Comparison of ENCODE assay signal across 1 cellular context in the genomic region with DNA sequence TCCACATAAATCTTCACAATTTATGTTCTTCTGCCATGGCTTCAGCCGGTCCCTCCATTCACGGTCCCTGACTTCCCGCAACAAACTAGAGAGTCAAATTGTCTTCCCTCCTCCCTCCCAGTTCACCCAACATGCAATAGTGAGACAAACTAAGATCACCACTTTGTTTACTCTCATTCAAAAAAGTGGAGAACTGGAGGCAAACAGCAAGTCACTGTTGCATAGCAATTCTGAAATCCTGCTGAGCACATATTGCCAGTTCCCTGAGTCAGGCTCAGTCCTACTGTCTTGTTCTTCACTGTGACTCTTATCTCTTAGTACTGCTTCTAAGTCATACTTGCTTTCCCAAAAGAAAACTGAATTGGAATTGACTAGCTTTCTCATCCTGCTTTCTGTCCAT.
TF ChIP-seq lines count a peak whose summit lies in the region.

No MANE protein-coding gene starts in this region.

TF ChIP-seq in K562, 482 proteins besides CTCF, POLR2A, EP300 and RAD21 (continued from another document and continues in another):
- TF ChIP-seq, protein P1, sequence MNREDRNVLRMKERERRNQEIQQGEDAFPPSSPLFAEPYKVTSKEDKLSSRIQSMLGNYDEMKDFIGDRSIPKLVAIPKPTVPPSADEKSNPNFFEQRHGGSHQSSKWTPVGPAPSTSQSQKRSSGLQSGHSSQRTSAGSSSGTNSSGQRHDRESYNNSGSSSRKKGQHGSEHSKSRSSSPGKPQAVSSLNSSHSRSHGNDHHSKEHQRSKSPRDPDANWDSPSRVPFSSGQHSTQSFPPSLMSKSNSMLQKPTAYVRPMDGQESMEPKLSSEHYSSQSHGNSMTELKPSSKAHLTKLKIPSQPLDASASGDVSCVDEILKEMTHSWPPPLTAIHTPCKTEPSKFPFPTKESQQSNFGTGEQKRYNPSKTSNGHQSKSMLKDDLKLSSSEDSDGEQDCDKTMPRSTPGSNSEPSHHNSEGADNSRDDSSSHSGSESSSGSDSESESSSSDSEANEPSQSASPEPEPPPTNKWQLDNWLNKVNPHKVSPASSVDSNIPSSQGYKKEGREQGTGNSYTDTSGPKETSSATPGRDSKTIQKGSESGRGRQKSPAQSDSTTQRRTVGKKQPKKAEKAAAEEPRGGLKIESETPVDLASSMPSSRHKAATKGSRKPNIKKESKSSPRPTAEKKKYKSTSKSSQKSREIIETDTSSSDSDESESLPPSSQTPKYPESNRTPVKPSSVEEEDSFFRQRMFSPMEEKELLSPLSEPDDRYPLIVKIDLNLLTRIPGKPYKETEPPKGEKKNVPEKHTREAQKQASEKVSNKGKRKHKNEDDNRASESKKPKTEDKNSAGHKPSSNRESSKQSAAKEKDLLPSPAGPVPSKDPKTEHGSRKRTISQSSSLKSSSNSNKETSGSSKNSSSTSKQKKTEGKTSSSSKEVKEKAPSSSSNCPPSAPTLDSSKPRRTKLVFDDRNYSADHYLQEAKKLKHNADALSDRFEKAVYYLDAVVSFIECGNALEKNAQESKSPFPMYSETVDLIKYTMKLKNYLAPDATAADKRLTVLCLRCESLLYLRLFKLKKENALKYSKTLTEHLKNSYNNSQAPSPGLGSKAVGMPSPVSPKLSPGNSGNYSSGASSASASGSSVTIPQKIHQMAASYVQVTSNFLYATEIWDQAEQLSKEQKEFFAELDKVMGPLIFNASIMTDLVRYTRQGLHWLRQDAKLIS (CRISPR knock-in tag; IDR thresholded peaks at IDR 0.05), result no peak
- TF ChIP-seq MAFF (IDR thresholded peaks at IDR 0.05; ENCODE audit: low read length), result peak; percentile 15; the same call in 1 of the 2 replicates
- TF ChIP-seq, protein P2, sequence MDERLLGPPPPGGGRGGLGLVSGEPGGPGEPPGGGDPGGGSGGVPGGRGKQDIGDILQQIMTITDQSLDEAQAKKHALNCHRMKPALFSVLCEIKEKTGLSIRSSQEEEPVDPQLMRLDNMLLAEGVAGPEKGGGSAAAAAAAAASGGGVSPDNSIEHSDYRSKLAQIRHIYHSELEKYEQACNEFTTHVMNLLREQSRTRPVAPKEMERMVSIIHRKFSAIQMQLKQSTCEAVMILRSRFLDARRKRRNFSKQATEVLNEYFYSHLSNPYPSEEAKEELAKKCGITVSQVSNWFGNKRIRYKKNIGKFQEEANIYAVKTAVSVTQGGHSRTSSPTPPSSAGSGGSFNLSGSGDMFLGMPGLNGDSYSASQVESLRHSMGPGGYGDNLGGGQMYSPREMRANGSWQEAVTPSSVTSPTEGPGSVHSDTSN (CRISPR knock-in tag; IDR thresholded peaks at IDR 0.05; ENCODE audit: low read depth), result no peak
- TF ChIP-seq, protein P2 (tag; conservative IDR thresholded peaks at IDR 0.05; ENCODE audit: low read depth), result no peak; the same call in 1 of the 2 replicates
- no peak for TF ChIP-seq CAMTA2 (CRISPR knock-in tag; conservative IDR thresholded peaks at IDR 0.05)
- no peak for TF ChIP-seq SNIP1 (IDR thresholded peaks at IDR 0.05; ENCODE audit: low read depth)
- TF ChIP-seq SREBF1 (IDR thresholded peaks at IDR 0.05; ENCODE audit: borderline replicate concordance, low read depth, low read length), result no peak
- TF ChIP-seq KLF10 (CRISPR knock-in tag; IDR thresholded peaks at IDR 0.05), result no peak
- TF ChIP-seq, protein P3, sequence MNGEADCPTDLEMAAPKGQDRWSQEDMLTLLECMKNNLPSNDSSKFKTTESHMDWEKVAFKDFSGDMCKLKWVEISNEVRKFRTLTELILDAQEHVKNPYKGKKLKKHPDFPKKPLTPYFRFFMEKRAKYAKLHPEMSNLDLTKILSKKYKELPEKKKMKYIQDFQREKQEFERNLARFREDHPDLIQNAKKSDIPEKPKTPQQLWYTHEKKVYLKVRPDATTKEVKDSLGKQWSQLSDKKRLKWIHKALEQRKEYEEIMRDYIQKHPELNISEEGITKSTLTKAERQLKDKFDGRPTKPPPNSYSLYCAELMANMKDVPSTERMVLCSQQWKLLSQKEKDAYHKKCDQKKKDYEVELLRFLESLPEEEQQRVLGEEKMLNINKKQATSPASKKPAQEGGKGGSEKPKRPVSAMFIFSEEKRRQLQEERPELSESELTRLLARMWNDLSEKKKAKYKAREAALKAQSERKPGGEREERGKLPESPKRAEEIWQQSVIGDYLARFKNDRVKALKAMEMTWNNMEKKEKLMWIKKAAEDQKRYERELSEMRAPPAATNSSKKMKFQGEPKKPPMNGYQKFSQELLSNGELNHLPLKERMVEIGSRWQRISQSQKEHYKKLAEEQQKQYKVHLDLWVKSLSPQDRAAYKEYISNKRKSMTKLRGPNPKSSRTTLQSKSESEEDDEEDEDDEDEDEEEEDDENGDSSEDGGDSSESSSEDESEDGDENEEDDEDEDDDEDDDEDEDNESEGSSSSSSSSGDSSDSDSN (IDR thresholded peaks at IDR 0.05; ENCODE audit: borderline replicate concordance in 1 of 2, low read depth in 2 of 2, low read length in 2 of 2), result no peak
- TF ChIP-seq ZNF217 (CRISPR knock-in tag; IDR thresholded peaks at IDR 0.05), result no peak
- TF ChIP-seq, protein P4, sequence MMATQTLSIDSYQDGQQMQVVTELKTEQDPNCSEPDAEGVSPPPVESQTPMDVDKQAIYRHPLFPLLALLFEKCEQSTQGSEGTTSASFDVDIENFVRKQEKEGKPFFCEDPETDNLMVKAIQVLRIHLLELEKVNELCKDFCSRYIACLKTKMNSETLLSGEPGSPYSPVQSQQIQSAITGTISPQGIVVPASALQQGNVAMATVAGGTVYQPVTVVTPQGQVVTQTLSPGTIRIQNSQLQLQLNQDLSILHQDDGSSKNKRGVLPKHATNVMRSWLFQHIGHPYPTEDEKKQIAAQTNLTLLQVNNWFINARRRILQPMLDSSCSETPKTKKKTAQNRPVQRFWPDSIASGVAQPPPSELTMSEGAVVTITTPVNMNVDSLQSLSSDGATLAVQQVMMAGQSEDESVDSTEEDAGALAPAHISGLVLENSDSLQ (IDR thresholded peaks at IDR 0.05), result no peak
- no peak for TF ChIP-seq TAF7 (tag; IDR thresholded peaks at IDR 0.05)
- TF ChIP-seq ZNF76 (CRISPR knock-in tag; IDR thresholded peaks at IDR 0.05; ENCODE audit: borderline replicate concordance), result no peak
- TF ChIP-seq HNRNPLL (IDR thresholded peaks at IDR 0.05; ENCODE audit: low read depth, low read length, poor library complexity, severe bottlenecking), result no peak
- TF ChIP-seq, protein P5, sequence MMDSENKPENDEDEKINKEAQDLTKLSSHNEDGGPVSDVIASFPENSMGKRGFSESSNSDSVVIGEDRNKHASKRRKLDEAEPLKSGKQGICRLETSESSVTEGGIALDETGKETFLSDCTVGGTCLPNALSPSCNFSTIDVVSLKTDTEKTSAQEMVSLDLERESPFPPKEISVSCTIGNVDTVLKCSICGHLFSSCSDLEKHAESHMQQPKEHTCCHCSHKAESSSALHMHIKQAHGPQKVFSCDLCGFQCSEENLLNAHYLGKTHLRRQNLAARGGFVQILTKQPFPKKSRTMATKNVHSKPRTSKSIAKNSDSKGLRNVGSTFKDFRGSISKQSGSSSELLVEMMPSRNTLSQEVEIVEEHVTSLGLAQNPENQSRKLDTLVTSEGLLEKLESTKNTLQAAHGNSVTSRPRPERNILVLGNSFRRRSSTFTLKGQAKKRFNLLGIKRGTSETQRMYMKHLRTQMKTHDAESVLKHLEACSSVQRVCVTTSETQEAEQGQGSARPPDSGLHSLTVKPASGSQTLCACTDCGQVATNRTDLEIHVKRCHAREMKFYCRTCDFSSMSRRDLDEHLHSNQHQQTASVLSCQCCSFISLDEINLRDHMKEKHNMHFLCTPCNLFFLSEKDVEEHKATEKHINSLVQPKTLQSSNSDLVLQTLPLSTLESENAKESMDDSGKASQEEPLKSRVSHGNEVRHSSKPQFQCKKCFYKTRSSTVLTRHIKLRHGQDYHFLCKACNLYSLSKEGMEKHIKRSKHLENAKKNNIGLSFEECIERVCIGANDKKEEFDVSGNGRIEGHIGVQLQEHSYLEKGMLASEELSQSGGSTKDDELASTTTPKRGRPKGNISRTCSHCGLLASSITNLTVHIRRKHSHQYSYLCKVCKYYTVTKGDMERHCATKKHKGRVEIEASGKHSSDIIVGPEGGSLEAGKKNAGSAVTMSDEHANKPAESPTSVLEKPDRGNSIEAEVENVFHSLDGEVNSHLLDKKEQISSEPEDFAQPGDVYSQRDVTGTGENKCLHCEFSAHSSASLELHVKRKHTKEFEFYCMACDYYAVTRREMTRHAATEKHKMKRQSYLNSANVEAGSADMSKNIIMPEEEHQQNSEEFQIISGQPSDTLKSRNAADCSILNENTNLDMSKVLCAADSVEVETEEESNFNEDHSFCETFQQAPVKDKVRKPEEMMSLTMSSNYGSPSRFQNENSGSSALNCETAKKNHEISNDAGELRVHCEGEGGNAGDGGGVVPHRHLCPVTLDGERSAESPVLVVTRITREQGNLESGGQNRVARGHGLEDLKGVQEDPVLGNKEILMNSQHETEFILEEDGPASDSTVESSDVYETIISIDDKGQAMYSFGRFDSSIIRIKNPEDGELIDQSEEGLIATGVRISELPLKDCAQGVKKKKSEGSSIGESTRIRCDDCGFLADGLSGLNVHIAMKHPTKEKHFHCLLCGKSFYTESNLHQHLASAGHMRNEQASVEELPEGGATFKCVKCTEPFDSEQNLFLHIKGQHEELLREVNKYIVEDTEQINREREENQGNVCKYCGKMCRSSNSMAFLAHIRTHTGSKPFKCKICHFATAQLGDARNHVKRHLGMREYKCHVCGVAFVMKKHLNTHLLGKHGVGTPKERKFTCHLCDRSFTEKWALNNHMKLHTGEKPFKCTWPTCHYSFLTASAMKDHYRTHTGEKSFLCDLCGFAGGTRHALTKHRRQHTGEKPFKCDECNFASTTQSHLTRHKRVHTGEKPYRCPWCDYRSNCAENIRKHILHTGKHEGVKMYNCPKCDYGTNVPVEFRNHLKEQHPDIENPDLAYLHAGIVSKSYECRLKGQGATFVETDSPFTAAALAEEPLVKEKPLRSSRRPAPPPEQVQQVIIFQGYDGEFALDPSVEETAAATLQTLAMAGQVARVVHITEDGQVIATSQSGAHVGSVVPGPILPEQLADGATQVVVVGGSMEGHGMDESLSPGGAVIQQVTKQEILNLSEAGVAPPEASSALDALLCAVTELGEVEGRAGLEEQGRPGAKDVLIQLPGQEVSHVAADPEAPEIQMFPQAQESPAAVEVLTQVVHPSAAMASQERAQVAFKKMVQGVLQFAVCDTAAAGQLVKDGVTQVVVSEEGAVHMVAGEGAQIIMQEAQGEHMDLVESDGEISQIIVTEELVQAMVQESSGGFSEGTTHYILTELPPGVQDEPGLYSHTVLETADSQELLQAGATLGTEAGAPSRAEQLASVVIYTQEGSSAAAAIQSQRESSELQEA (IDR thresholded peaks at IDR 0.05; ENCODE audit: low read depth), result no peak
- TF ChIP-seq RFX7 (CRISPR knock-in tag; IDR thresholded peaks at IDR 0.05), result no peak
- TF ChIP-seq PTTG1 (tag; IDR thresholded peaks at IDR 0.05; ENCODE audit: low read depth), result no peak
- no peak for TF ChIP-seq RBM25 (IDR thresholded peaks at IDR 0.05; ENCODE audit: low read depth, low read length, severe bottlenecking)
- no peak for TF ChIP-seq ATF1 (CRISPR knock-in tag; IDR thresholded peaks at IDR 0.05)
- TF ChIP-seq ATF1 (tag; IDR thresholded peaks at IDR 0.05), result no peak
- no peak for TF ChIP-seq ELF2 (CRISPR knock-in tag; IDR thresholded peaks at IDR 0.05)
- no peak for TF ChIP-seq ZNF551 (CRISPR knock-in tag; IDR thresholded peaks at IDR 0.05)
- TF ChIP-seq STAT5B (CRISPR knock-in tag; IDR thresholded peaks at IDR 0.05), result no peak
- peak; percentile 18 to 40; a peak in 2 of 4 replicates for TF ChIP-seq TRIM24 (IDR thresholded peaks at IDR 0.05)
- TF ChIP-seq MYBL2 (IDR thresholded peaks at IDR 0.05; ENCODE audit: low read depth), result no peak
- no peak for TF ChIP-seq MYBL2 (CRISPR knock-in tag; IDR thresholded peaks at IDR 0.05; ENCODE audit: borderline replicate concordance)
- TF ChIP-seq, protein P6, sequence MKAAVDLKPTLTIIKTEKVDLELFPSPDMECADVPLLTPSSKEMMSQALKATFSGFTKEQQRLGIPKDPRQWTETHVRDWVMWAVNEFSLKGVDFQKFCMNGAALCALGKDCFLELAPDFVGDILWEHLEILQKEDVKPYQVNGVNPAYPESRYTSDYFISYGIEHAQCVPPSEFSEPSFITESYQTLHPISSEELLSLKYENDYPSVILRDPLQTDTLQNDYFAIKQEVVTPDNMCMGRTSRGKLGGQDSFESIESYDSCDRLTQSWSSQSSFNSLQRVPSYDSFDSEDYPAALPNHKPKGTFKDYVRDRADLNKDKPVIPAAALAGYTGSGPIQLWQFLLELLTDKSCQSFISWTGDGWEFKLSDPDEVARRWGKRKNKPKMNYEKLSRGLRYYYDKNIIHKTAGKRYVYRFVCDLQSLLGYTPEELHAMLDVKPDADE (conservative IDR thresholded peaks at IDR 0.05; ENCODE audit: control insufficient read depth, low read depth, low read length), result no peak
- no peak for TF ChIP-seq ZNF24 (IDR thresholded peaks at IDR 0.05)
- TF ChIP-seq ZNF431 (CRISPR knock-in tag; IDR thresholded peaks at IDR 0.05), result no peak
- no peak for TF ChIP-seq CBFA2T3 (IDR thresholded peaks at IDR 0.05)
- TF ChIP-seq MCM3 (IDR thresholded peaks at IDR 0.05), result no peak
- TF ChIP-seq MAFK (IDR thresholded peaks at IDR 0.05; ENCODE audit: low read length), result peak; percentile 66; the same call in 1 of the 2 replicates
- TF ChIP-seq NEUROD1 (IDR thresholded peaks at IDR 0.05; ENCODE audit: borderline replicate concordance, low read depth, low read length, partially characterized antibody), result no peak
- TF ChIP-seq, protein P7, sequence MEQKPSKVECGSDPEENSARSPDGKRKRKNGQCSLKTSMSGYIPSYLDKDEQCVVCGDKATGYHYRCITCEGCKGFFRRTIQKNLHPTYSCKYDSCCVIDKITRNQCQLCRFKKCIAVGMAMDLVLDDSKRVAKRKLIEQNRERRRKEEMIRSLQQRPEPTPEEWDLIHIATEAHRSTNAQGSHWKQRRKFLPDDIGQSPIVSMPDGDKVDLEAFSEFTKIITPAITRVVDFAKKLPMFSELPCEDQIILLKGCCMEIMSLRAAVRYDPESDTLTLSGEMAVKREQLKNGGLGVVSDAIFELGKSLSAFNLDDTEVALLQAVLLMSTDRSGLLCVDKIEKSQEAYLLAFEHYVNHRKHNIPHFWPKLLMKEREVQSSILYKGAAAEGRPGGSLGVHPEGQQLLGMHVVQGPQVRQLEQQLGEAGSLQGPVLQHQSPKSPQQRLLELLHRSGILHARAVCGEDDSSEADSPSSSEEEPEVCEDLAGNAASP (IDR thresholded peaks at IDR 0.05), result no peak
- no peak for TF ChIP-seq DNMT1 (IDR thresholded peaks at IDR 0.05)
- no peak for TF ChIP-seq KDM2B (CRISPR knock-in tag; IDR thresholded peaks at IDR 0.05)
- no peak for TF ChIP-seq FOXJ2 (tag; IDR thresholded peaks at IDR 0.05)
- TF ChIP-seq, protein P8, sequence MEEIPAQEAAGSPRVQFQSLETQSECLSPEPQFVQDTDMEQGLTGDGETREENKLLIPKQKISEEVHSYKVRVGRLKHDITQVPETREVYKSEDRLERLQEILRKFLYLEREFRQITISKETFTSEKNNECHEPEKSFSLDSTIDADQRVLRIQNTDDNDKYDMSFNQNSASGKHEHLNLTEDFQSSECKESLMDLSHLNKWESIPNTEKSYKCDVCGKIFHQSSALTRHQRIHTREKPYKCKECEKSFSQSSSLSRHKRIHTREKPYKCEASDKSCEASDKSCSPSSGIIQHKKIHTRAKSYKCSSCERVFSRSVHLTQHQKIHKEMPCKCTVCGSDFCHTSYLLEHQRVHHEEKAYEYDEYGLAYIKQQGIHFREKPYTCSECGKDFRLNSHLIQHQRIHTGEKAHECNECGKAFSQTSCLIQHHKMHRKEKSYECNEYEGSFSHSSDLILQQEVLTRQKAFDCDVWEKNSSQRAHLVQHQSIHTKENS (CRISPR knock-in tag; IDR thresholded peaks at IDR 0.05), result no peak
- TF ChIP-seq MEF2D (tag; conservative IDR thresholded peaks at IDR 0.05; ENCODE audit: low read depth), result no peak
